ENCODE assay signal across 38 cellular contexts in the genomic region with DNA sequence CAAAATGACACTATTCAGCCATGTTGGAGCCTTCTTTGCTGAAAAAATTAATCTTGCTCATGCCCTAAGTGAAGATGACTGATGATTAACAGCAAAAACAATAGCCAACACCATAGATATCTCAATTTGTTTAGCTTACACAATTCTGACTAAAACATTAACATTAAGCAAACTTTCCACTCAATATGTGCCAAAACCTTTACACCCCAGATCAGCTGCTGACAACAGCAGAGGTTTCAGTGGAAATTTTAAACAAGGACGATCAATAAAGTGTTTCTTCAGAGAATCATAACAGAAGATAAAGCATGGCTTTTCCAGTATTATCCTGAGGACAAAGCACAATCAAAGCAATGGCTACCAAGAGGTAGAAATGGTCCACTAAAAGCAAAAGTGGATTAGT.
"Had no signal": no experiment of that assay in that cellular context is flagged by ENCODE, and none has a peak within 500 bp of the region (broad histone marks: within the 10 kb centered on the region; RNA-seq: fewer than 3 reads in every experiment).

No MANE protein-coding gene starts in this region.

- DNase-seq: activated B cell treated with CpG ODN at 0.5 μM for 24 hours; activated CD4-positive, alpha-beta memory T cell treated with anti-CD3 and anti-CD28 coated beads for 36 hours; activated CD4-positive, alpha-beta T cell treated with anti-CD3 and anti-CD28 coated beads for 4 hours; activated CD4-positive, alpha-beta T cell treated with anti-CD3 and anti-CD28 coated beads, Interleukin-2, amount 10 ng/mL, durations not matched to agents 24 days and 14 days; activated CD4-positive, alpha-beta T cell treated with anti-CD3 and anti-CD28 coated beads, Interleukin-2, amount 50 U/mL, for 1 hour; activated CD4-positive, alpha-beta T cell treated with anti-CD3 and anti-CD28 coated beads, Interleukin-2, amount 50 U/mL, for 4 hours; activated CD4-positive, CD25-positive, alpha-beta regulatory T cell treated with anti-CD3 and anti-CD28 coated beads, Interleukin-2, amount 50 U/mL, for 72 hours; activated CD8-positive, alpha-beta memory T cell treated with anti-CD3 and anti-CD28 coated beads, Interleukin-2, amount 50 U/mL, for 4 hours; activated CD8-positive, alpha-beta T cell treated with anti-CD3 and anti-CD28 coated beads for 36 hours; activated effector memory CD4-positive, alpha-beta T cell treated with Interleukin-2 at 50 U/mL for 16 hours; activated gamma-delta T cell; activated naive CD4-positive, alpha-beta T cell treated with anti-CD3 and anti-CD28 coated beads, Interleukin-2, amount 10 ng/mL, durations not matched to agents 7 days and 5 days; activated naive CD4-positive, alpha-beta T cell treated with Interleukin-2 at 50 U/mL for 16 hours; activated naive CD8-positive, alpha-beta T cell treated with anti-CD3 and anti-CD28 coated beads, Interleukin-2, amount 10 ng/mL, durations not matched to agents 7 days and 5 days; activated naive CD8-positive, alpha-beta T cell treated with anti-CD3 and anti-CD28 coated beads, Interleukin-2, amount 50 U/mL, for 24 hours; activated T-cell treated with anti-CD3 and anti-CD28 coated beads for 4 hours; activated T-cell treated with anti-CD3 and anti-CD28 coated beads, Interleukin-2, amount 50 U/mL, for 1 hour; activated T-cell treated with anti-CD3 and anti-CD28 coated beads, Interleukin-2, amount 50 U/mL, for 4 hours; activated T-cell treated with anti-CD3 and anti-CD28 coated beads, Interleukin-2, amount 50 U/mL, for 72 hours; amygdala; anterior cingulate cortex; caudate nucleus; cerebellar nuclear complex; T-helper 1 cell; T-helper 2 cell; T-helper 9 cell had no signal

- H3K4me3 ChIP-seq: ascending aorta, cardiac muscle cell had no signal

- H3K27ac Mint-ChIP-seq: activated B cell treated with CpG ODN at 0.5 μM for 24 hours; activated CD4-positive, alpha-beta memory T cell treated with anti-CD3 and anti-CD28 coated beads for 36 hours; activated CD4-positive, alpha-beta T cell treated with anti-CD3 and anti-CD28 coated beads, Interleukin-2, amount 10 ng/mL, durations not matched to agents 24 days and 14 days; activated CD8-positive, alpha-beta T cell treated with anti-CD3 and anti-CD28 coated beads for 36 hours; activated naive CD4-positive, alpha-beta T cell treated with anti-CD3 and anti-CD28 coated beads, Interleukin-2, amount 10 ng/mL, durations not matched to agents 7 days and 5 days; activated naive CD4-positive, alpha-beta T cell treated with anti-CD3 and anti-CD28 coated beads, Interleukin-2, amount 50 U/mL, for 24 hours; activated naive CD8-positive, alpha-beta T cell; activated naive CD8-positive, alpha-beta T cell treated with anti-CD3 and anti-CD28 coated beads, Interleukin-2, amount 10 ng/mL, durations not matched to agents 7 days and 5 days; activated naive CD8-positive, alpha-beta T cell treated with anti-CD3 and anti-CD28 coated beads, Interleukin-2, amount 50 U/mL, for 24 hours; activated T-cell treated with anti-CD3 and anti-CD28 coated beads, Interleukin-2, amount 50 U/mL, for 72 hours; activated T-helper 2 cell treated with anti-CD3 and anti-CD28 coated beads, Interferon-gamma antibody, Interleukin-2, Interleukin-4, amounts not matched to agents 10 μg/mL and 5 μg/mL and 100 μg/mL, durations not matched to agents 14 hours and 24 hours and 36 hours; brain; T-helper 1 cell treated with Interleukin-12 subunit alpha and Interleukin-12 subunit beta and Interleukin-4 antibody, amounts not matched to agents 30 μg/mL and 1 μg/mL, for 36 hours; T-helper 2 cell treated with Interferon-gamma antibody and Interleukin-4, amounts not matched to agents 5 μg/mL and 100 μg/mL, for 36 hours had no signal

- H3K4me1 ChIP-seq: ascending aorta had no signal

- H3K36me3 Mint-ChIP-seq: activated CD4-positive, alpha-beta memory T cell treated with anti-CD3 and anti-CD28 coated beads for 36 hours; activated naive CD4-positive, alpha-beta T cell treated with anti-CD3 and anti-CD28 coated beads, Interleukin-2, amount 10 ng/mL, durations not matched to agents 7 days and 5 days; activated naive CD8-positive, alpha-beta T cell treated with anti-CD3 and anti-CD28 coated beads, Interleukin-2, amount 10 ng/mL, durations not matched to agents 7 days and 5 days had no signal

- FAIRE-seq: bronchial epithelial cell, TTC549 had no signal

- H3K27me3 ChIP-seq: ascending aorta, cardiac muscle cell had no signal

- H3K27ac ChIP-seq: ascending aorta, cardiac muscle cell, VCaP had no signal

- ATAC-seq: activated CD8-positive, alpha-beta T cell treated with anti-CD3 and anti-CD28 coated beads for 36 hours; activated naive CD8-positive, alpha-beta T cell treated with anti-CD3 and anti-CD28 coated beads, Interleukin-2, amount 50 U/mL, for 24 hours; activated T-cell treated with anti-CD3 and anti-CD28 coated beads, Interleukin-2, amount 50 U/mL, for 4 hours; activated T-cell treated with anti-CD3 and anti-CD28 coated beads, Interleukin-2, amount 50 U/mL, for 72 hours had no signal

- H3K4me3 Mint-ChIP-seq: activated B cell treated with CpG ODN at 0.5 μM for 24 hours; activated CD4-positive, alpha-beta memory T cell treated with anti-CD3 and anti-CD28 coated beads for 36 hours; activated CD4-positive, alpha-beta T cell treated with anti-CD3 and anti-CD28 coated beads, Interleukin-2, amount 10 ng/mL, durations not matched to agents 24 days and 14 days; activated CD8-positive, alpha-beta T cell treated with anti-CD3 and anti-CD28 coated beads for 36 hours; activated naive CD4-positive, alpha-beta T cell treated with anti-CD3 and anti-CD28 coated beads, Interleukin-2, amount 10 ng/mL, durations not matched to agents 7 days and 5 days; activated naive CD4-positive, alpha-beta T cell treated with anti-CD3 and anti-CD28 coated beads, Interleukin-2, amount 50 U/mL, for 24 hours; activated naive CD8-positive, alpha-beta T cell; activated naive CD8-positive, alpha-beta T cell treated with anti-CD3 and anti-CD28 coated beads, Interleukin-2, amount 10 ng/mL, durations not matched to agents 7 days and 5 days; activated naive CD8-positive, alpha-beta T cell treated with anti-CD3 and anti-CD28 coated beads, Interleukin-2, amount 50 U/mL, for 24 hours; activated T-cell treated with anti-CD3 and anti-CD28 coated beads, Interleukin-2, amount 50 U/mL, for 4 hours; activated T-cell treated with anti-CD3 and anti-CD28 coated beads, Interleukin-2, amount 50 U/mL, for 72 hours; brain; central memory CD8-positive, alpha-beta T cell; T-helper 1 cell treated with Interleukin-12 subunit alpha and Interleukin-12 subunit beta and Interleukin-4 antibody, amounts not matched to agents 30 μg/mL and 1 μg/mL, for 36 hours; T-helper 2 cell treated with Interferon-gamma antibody and Interleukin-4, amounts not matched to agents 5 μg/mL and 100 μg/mL, for 36 hours had no signal

- H3K27me3 Mint-ChIP-seq: activated CD4-positive, alpha-beta memory T cell treated with anti-CD3 and anti-CD28 coated beads for 36 hours; activated CD4-positive, alpha-beta T cell treated with anti-CD3 and anti-CD28 coated beads, Interleukin-2, amount 10 ng/mL, durations not matched to agents 24 days and 14 days; activated CD8-positive, alpha-beta T cell treated with anti-CD3 and anti-CD28 coated beads for 36 hours; activated naive CD4-positive, alpha-beta T cell treated with anti-CD3 and anti-CD28 coated beads, Interleukin-2, amount 10 ng/mL, durations not matched to agents 7 days and 5 days; activated naive CD4-positive, alpha-beta T cell treated with anti-CD3 and anti-CD28 coated beads, Interleukin-2, amount 50 U/mL, for 24 hours; activated naive CD8-positive, alpha-beta T cell; activated naive CD8-positive, alpha-beta T cell treated with anti-CD3 and anti-CD28 coated beads, Interleukin-2, amount 10 ng/mL, durations not matched to agents 7 days and 5 days; activated naive CD8-positive, alpha-beta T cell treated with anti-CD3 and anti-CD28 coated beads, Interleukin-2, amount 50 U/mL, for 24 hours; brain; central memory CD8-positive, alpha-beta T cell had no signal

- H3K4me1 Mint-ChIP-seq: activated B cell treated with CpG ODN at 0.5 μM for 24 hours; activated CD4-positive, alpha-beta T cell treated with anti-CD3 and anti-CD28 coated beads, Interleukin-2, amount 10 ng/mL, durations not matched to agents 24 days and 14 days; activated naive CD4-positive, alpha-beta T cell treated with anti-CD3 and anti-CD28 coated beads, Interleukin-2, amount 10 ng/mL, durations not matched to agents 7 days and 5 days; activated naive CD4-positive, alpha-beta T cell treated with anti-CD3 and anti-CD28 coated beads, Interleukin-2, amount 50 U/mL, for 24 hours; activated naive CD8-positive, alpha-beta T cell treated with anti-CD3 and anti-CD28 coated beads, Interleukin-2, amount 10 ng/mL, durations not matched to agents 7 days and 5 days; activated naive CD8-positive, alpha-beta T cell treated with anti-CD3 and anti-CD28 coated beads, Interleukin-2, amount 50 U/mL, for 24 hours; brain; central memory CD8-positive, alpha-beta T cell had no signal

- H3K36me3 ChIP-seq: ascending aorta, cardiac muscle cell had no signal
